ENCODE assay signal across 1 cellular context in the genomic region with DNA sequence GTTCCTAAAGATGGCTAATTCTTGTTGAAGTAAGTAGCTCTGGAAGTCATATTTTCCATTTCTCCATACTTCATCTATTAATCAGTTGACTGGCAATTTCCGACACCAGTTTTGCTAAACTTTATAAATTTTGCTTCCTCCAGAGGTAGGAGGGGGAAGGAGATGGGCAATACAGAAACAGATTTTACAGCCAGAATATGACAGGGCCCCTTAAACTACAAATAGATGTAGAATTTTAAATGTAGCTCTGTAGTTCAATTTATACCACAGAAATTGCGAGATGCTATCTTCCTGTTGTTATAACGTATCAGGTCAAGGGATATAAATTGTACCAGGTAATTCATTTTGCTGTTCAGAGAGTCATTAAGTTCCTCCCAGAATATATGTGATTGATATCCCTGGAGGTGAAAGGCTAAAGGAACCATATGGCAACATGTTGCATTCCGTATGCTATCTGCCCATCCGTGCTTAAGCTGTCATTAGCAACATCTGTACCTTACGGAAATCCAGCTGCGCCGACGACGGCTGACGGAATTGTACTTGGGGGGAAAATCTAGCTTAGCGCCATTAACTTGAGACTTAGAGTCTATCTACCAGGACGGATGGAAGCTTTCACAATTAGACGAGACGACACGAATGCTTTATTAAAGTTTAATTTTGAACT.
TF ChIP-seq lines count a peak whose summit lies in the region.

No MANE protein-coding gene starts in this region.

TF ChIP-seq in K562, 482 proteins besides CTCF, POLR2A, EP300 and RAD21 (continued from another document and continues in another):
- TF ChIP-seq, protein P1, sequence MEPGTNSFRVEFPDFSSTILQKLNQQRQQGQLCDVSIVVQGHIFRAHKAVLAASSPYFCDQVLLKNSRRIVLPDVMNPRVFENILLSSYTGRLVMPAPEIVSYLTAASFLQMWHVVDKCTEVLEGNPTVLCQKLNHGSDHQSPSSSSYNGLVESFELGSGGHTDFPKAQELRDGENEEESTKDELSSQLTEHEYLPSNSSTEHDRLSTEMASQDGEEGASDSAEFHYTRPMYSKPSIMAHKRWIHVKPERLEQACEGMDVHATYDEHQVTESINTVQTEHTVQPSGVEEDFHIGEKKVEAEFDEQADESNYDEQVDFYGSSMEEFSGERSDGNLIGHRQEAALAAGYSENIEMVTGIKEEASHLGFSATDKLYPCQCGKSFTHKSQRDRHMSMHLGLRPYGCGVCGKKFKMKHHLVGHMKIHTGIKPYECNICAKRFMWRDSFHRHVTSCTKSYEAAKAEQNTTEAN (CRISPR knock-in tag; IDR thresholded peaks at IDR 0.05): no peak
- no peak for TF ChIP-seq KAT7 (CRISPR knock-in tag; IDR thresholded peaks at IDR 0.05; ENCODE audit: borderline replicate concordance)
- TF ChIP-seq OTX1 (CRISPR knock-in tag; IDR thresholded peaks at IDR 0.05): no peak
- TF ChIP-seq, protein P2, sequence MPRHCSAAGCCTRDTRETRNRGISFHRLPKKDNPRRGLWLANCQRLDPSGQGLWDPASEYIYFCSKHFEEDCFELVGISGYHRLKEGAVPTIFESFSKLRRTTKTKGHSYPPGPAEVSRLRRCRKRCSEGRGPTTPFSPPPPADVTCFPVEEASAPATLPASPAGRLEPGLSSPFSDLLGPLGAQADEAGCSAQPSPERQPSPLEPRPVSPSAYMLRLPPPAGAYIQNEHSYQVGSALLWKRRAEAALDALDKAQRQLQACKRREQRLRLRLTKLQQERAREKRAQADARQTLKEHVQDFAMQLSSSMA (CRISPR knock-in tag; IDR thresholded peaks at IDR 0.05): no peak
- peak; percentile 34 to 76; a peak in 3 of 4 replicates for TF ChIP-seq FOXK2 (conservative IDR thresholded peaks at IDR 0.05 in 1 of 2, IDR thresholded peaks at IDR 0.05 in 1 of 2; ENCODE audit: low read depth in 2 of 2)
- no peak for TF ChIP-seq SIN3B (IDR thresholded peaks at IDR 0.05; ENCODE audit: low read depth)
- TF ChIP-seq, protein P3, sequence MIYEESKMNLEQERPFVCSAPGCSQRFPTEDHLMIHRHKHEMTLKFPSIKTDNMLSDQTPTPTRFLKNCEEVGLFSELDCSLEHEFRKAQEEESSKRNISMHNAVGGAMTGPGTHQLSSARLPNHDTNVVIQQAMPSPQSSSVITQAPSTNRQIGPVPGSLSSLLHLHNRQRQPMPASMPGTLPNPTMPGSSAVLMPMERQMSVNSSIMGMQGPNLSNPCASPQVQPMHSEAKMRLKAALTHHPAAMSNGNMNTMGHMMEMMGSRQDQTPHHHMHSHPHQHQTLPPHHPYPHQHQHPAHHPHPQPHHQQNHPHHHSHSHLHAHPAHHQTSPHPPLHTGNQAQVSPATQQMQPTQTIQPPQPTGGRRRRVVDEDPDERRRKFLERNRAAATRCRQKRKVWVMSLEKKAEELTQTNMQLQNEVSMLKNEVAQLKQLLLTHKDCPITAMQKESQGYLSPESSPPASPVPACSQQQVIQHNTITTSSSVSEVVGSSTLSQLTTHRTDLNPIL (CRISPR knock-in tag; IDR thresholded peaks at IDR 0.05): no peak
- no peak for TF ChIP-seq ZNF76 (CRISPR knock-in tag; IDR thresholded peaks at IDR 0.05; ENCODE audit: borderline replicate concordance)
- TF ChIP-seq IRF2 (CRISPR knock-in tag; IDR thresholded peaks at IDR 0.05): no peak
- no peak for TF ChIP-seq RUNX1 (IDR thresholded peaks at IDR 0.05; ENCODE audit: low read depth)
- TF ChIP-seq NCOA2 (IDR thresholded peaks at IDR 0.05; ENCODE audit: partially characterized antibody in 2 of 2): no peak
- no peak for TF ChIP-seq RFX5 (IDR thresholded peaks at IDR 0.05; ENCODE audit: low read depth, low read length)
- TF ChIP-seq, protein P4, sequence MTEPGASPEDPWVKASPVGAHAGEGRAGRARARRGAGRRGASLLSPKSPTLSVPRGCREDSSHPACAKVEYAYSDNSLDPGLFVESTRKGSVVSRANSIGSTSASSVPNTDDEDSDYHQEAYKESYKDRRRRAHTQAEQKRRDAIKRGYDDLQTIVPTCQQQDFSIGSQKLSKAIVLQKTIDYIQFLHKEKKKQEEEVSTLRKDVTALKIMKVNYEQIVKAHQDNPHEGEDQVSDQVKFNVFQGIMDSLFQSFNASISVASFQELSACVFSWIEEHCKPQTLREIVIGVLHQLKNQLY (CRISPR knock-in tag; conservative IDR thresholded peaks at IDR 0.05): no peak
- TF ChIP-seq, protein P5, sequence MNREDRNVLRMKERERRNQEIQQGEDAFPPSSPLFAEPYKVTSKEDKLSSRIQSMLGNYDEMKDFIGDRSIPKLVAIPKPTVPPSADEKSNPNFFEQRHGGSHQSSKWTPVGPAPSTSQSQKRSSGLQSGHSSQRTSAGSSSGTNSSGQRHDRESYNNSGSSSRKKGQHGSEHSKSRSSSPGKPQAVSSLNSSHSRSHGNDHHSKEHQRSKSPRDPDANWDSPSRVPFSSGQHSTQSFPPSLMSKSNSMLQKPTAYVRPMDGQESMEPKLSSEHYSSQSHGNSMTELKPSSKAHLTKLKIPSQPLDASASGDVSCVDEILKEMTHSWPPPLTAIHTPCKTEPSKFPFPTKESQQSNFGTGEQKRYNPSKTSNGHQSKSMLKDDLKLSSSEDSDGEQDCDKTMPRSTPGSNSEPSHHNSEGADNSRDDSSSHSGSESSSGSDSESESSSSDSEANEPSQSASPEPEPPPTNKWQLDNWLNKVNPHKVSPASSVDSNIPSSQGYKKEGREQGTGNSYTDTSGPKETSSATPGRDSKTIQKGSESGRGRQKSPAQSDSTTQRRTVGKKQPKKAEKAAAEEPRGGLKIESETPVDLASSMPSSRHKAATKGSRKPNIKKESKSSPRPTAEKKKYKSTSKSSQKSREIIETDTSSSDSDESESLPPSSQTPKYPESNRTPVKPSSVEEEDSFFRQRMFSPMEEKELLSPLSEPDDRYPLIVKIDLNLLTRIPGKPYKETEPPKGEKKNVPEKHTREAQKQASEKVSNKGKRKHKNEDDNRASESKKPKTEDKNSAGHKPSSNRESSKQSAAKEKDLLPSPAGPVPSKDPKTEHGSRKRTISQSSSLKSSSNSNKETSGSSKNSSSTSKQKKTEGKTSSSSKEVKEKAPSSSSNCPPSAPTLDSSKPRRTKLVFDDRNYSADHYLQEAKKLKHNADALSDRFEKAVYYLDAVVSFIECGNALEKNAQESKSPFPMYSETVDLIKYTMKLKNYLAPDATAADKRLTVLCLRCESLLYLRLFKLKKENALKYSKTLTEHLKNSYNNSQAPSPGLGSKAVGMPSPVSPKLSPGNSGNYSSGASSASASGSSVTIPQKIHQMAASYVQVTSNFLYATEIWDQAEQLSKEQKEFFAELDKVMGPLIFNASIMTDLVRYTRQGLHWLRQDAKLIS (CRISPR knock-in tag; IDR thresholded peaks at IDR 0.05): no peak
- TF ChIP-seq KLF16 (IDR thresholded peaks at IDR 0.05): peak; percentile 24; the same call in 1 of the 2 replicates
- no peak for TF ChIP-seq TBP (optimal IDR thresholded peaks at IDR 0.05; ENCODE audit: low read depth, low read length)
- no peak for TF ChIP-seq TEAD2 (tag; IDR thresholded peaks at IDR 0.05)
- TF ChIP-seq STAT5A (IDR thresholded peaks at IDR 0.05; ENCODE audit: borderline replicate concordance, low read length): peak; percentile 53; the same call in 1 of the 2 replicates
- TF ChIP-seq CHD1 (IDR thresholded peaks at IDR 0.05; ENCODE audit: low read length): peak; percentile 75
- TF ChIP-seq SREBF2 (CRISPR knock-in tag; IDR thresholded peaks at IDR 0.05): no peak
- TF ChIP-seq JUND (IDR thresholded peaks at IDR 0.05; ENCODE audit: borderline replicate concordance, low read depth, low read length): no peak
- 0 out of 3 replicates have a peak, but pooled peaks have one; percentile 6 for TF ChIP-seq JUND (tag; IDR thresholded peaks at IDR 0.05; ENCODE audit: borderline replicate concordance, low read depth, low read length)
- TF ChIP-seq SMC3 (conservative IDR thresholded peaks at IDR 0.05; ENCODE audit: insufficient read depth, low read depth, low read length): no peak
- TF ChIP-seq, protein P6, sequence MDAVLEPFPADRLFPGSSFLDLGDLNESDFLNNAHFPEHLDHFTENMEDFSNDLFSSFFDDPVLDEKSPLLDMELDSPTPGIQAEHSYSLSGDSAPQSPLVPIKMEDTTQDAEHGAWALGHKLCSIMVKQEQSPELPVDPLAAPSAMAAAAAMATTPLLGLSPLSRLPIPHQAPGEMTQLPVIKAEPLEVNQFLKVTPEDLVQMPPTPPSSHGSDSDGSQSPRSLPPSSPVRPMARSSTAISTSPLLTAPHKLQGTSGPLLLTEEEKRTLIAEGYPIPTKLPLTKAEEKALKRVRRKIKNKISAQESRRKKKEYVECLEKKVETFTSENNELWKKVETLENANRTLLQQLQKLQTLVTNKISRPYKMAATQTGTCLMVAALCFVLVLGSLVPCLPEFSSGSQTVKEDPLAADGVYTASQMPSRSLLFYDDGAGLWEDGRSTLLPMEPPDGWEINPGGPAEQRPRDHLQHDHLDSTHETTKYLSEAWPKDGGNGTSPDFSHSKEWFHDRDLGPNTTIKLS (IDR thresholded peaks at IDR 0.05; ENCODE audit: borderline replicate concordance, low read depth): peak; percentile 35; the same call in 1 of the 2 replicates
- no peak for TF ChIP-seq TBL1XR1 (IDR thresholded peaks at IDR 0.05; ENCODE audit: low read length in 2 of 2)
- TF ChIP-seq NFATC3 (IDR thresholded peaks at IDR 0.05): no peak
- TF ChIP-seq ESRRB (CRISPR knock-in tag; IDR thresholded peaks at IDR 0.05; ENCODE audit: borderline replicate concordance): no peak
- no peak for TF ChIP-seq ZFPM2 (CRISPR knock-in tag; IDR thresholded peaks at IDR 0.05)
- no peak for TF ChIP-seq ZZZ3 (IDR thresholded peaks at IDR 0.05)
- TF ChIP-seq, protein P7, sequence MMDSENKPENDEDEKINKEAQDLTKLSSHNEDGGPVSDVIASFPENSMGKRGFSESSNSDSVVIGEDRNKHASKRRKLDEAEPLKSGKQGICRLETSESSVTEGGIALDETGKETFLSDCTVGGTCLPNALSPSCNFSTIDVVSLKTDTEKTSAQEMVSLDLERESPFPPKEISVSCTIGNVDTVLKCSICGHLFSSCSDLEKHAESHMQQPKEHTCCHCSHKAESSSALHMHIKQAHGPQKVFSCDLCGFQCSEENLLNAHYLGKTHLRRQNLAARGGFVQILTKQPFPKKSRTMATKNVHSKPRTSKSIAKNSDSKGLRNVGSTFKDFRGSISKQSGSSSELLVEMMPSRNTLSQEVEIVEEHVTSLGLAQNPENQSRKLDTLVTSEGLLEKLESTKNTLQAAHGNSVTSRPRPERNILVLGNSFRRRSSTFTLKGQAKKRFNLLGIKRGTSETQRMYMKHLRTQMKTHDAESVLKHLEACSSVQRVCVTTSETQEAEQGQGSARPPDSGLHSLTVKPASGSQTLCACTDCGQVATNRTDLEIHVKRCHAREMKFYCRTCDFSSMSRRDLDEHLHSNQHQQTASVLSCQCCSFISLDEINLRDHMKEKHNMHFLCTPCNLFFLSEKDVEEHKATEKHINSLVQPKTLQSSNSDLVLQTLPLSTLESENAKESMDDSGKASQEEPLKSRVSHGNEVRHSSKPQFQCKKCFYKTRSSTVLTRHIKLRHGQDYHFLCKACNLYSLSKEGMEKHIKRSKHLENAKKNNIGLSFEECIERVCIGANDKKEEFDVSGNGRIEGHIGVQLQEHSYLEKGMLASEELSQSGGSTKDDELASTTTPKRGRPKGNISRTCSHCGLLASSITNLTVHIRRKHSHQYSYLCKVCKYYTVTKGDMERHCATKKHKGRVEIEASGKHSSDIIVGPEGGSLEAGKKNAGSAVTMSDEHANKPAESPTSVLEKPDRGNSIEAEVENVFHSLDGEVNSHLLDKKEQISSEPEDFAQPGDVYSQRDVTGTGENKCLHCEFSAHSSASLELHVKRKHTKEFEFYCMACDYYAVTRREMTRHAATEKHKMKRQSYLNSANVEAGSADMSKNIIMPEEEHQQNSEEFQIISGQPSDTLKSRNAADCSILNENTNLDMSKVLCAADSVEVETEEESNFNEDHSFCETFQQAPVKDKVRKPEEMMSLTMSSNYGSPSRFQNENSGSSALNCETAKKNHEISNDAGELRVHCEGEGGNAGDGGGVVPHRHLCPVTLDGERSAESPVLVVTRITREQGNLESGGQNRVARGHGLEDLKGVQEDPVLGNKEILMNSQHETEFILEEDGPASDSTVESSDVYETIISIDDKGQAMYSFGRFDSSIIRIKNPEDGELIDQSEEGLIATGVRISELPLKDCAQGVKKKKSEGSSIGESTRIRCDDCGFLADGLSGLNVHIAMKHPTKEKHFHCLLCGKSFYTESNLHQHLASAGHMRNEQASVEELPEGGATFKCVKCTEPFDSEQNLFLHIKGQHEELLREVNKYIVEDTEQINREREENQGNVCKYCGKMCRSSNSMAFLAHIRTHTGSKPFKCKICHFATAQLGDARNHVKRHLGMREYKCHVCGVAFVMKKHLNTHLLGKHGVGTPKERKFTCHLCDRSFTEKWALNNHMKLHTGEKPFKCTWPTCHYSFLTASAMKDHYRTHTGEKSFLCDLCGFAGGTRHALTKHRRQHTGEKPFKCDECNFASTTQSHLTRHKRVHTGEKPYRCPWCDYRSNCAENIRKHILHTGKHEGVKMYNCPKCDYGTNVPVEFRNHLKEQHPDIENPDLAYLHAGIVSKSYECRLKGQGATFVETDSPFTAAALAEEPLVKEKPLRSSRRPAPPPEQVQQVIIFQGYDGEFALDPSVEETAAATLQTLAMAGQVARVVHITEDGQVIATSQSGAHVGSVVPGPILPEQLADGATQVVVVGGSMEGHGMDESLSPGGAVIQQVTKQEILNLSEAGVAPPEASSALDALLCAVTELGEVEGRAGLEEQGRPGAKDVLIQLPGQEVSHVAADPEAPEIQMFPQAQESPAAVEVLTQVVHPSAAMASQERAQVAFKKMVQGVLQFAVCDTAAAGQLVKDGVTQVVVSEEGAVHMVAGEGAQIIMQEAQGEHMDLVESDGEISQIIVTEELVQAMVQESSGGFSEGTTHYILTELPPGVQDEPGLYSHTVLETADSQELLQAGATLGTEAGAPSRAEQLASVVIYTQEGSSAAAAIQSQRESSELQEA (IDR thresholded peaks at IDR 0.05; ENCODE audit: low read depth): no peak
- TF ChIP-seq NUFIP1 (IDR thresholded peaks at IDR 0.05; ENCODE audit: partially characterized antibody): no peak
- TF ChIP-seq ZNF644 (tag; IDR thresholded peaks at IDR 0.05; ENCODE audit: low read depth): no peak
